16 cellular contexts compared by ENCODE assay signal in the genomic region with DNA sequence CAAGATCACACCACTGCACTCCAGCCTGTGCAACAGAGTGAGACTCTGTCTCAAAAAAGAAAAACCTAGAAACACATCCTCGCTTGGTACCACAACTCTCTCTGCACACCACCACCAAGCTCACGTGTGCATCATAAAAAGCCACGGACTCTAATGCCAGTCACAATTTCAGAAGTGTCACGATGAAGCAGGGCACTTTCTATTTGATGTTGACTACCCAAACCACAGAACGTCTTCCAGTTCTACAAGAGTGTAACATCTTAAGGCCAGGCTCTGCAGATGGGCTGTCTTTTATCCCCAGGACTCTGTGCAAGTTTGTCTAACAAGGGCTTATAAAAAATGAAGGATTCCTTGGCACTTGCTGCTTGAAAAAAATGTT. TPM values are rescaled to one million over a fixed set of nuclear protein-coding genes. Genes with fewer than 3 reads are reported as not detected.
DNase-seq lines count a peak whose midpoint lies in the region; ATAC-seq and TF ChIP-seq lines count a peak whose summit lies in the region.
"Had no signal": no experiment of that assay in that cellular context is flagged by ENCODE, and none has a peak within 500 bp of the region (broad histone marks: within the 10 kb centered on the region; RNA-seq: fewer than 3 reads in every experiment).

No MANE protein-coding gene starts in this region.

- H3K9me3 Mint-ChIP-seq in MCF 10A (ENCODE audit: unreplicated experiment) (no peaks in the 10 kb centered on the region), WTC11 (peaks cover 6% of the 10 kb centered on the region; the same call in 1 of the 2 replicates)
- H3K9me3 Mint-ChIP-seq: activated naive CD4-positive, alpha-beta T cell treated with anti-CD3 and anti-CD28 coated beads, Interleukin-2, amount 10 ng/mL, durations not matched to agents 7 days and 5 days; immature natural killer cell had no signal

- no peak for TF ChIP-seq CTCF in MCF 10A (IDR thresholded peaks at IDR 0.05; ENCODE audit: unreplicated experiment)
- TF ChIP-seq CTCF in breast epithelium (IDR thresholded peaks at IDR 0.05): no peak
- no peak for TF ChIP-seq CTCF in WTC11 (IDR thresholded peaks at IDR 0.05)
- TF ChIP-seq CTCF in transverse colon (IDR thresholded peaks at IDR 0.05): no peak

- DNase-seq in MCF 10A (ENCODE audit: unreplicated experiment): no peak
- no peak for DNase-seq in breast epithelium (ENCODE audit: low spot score in 2 of 2)
- DNase-seq in WTC11 (ENCODE audit: low spot score): no peak
- no peak for DNase-seq in mesendoderm
- DNase-seq in transverse colon: no peak
- no peak for DNase-seq in DMS153 treated with DMSO at 0.1 percent for 48 hours (lab: John Stamatoyannopoulos, UW; ENCODE audit: unreplicated experiment)
- DNase-seq in NCI-H510A (lab: John Stamatoyannopoulos, UW): no peak
- DNase-seq in GDM1 (lab: John Stamatoyannopoulos, UW): no peak
- DNase-seq: activated naive CD4-positive, alpha-beta T cell treated with anti-CD3 and anti-CD28 coated beads, Interleukin-2, amount 10 ng/mL, durations not matched to agents 7 days and 5 days; caudate nucleus; foreskin melanocyte; immature natural killer cell; occipital lobe; substantia nigra had no signal

- peak overlapping the region; percentile 32 for H2BK120ac ChIP-seq in mesendoderm (ENCODE audit: low read depth, low read length)

- TF ChIP-seq POLR2A in breast epithelium (IDR thresholded peaks at IDR 0.05): no peak
- TF ChIP-seq POLR2A in transverse colon (IDR thresholded peaks at IDR 0.05): no peak

- TF ChIP-seq EP300 in transverse colon (IDR thresholded peaks at IDR 0.05; ENCODE audit: low read depth): no peak

- H3K79me2 ChIP-seq in mesendoderm (ENCODE audit: control insufficient read depth, insufficient read depth, low read length): no peaks in the 10 kb centered on the region

- no peak overlapping the region for H2AK5ac ChIP-seq in mesendoderm (ENCODE audit: low read length)

- H3K36me3 ChIP-seq in breast epithelium: no peaks in the 10 kb centered on the region
- H3K36me3 ChIP-seq in mesendoderm (ENCODE audit: control insufficient read depth, insufficient read depth, low read length): peaks cover 12% of the 10 kb centered on the region
- H3K36me3 ChIP-seq in transverse colon: no peaks in the 10 kb centered on the region

- H3K27me3 ChIP-seq in breast epithelium: no peaks in the 10 kb centered on the region
- no peaks in the 10 kb centered on the region for H3K27me3 ChIP-seq in mesendoderm (ENCODE audit: insufficient read depth, low read length, poor library complexity)
- H3K27me3 ChIP-seq in transverse colon: peaks cover 10% of the 10 kb centered on the region

- H3K4me2 ChIP-seq in mesendoderm (ENCODE audit: low read length): no peak overlapping the region

- no peak overlapping the region for H2BK15ac ChIP-seq in mesendoderm (replicated peaks; ENCODE audit: low read depth)

- CTCF ChIA-PET in MCF 10A (lab: Yijun Ruan, JAX) (interaction anchor here (0.6 to 11.3 kb wide), 7 partner anchors 11 to 139 kb away, joined by 3 to 167 read pairs (median 30); partner anchors contain the start of gene MAPK9), WTC11 (lab: Charles Lee) (interaction anchor here (2.5 to 3.5 kb wide), 3 partner anchors 12 to 37 kb away, joined by 18 to 53 read pairs (median 36); no protein-coding TSS in a partner anchor)

- no peak overlapping the region for H3K4ac ChIP-seq in mesendoderm (ENCODE audit: low read depth, low read length)

- peaks cover 34% of the 10 kb centered on the region for H3K4me1 Mint-ChIP-seq in MCF 10A (ENCODE audit: insufficient read depth, unreplicated experiment)
- peaks cover 46% of the 10 kb centered on the region for H3K4me1 Mint-ChIP-seq in WTC11
- H3K4me1 Mint-ChIP-seq: activated naive CD4-positive, alpha-beta T cell treated with anti-CD3 and anti-CD28 coated beads, Interleukin-2, amount 10 ng/mL, durations not matched to agents 7 days and 5 days; immature natural killer cell had no signal

- H3K36me3 Mint-ChIP-seq in MCF 10A (ENCODE audit: insufficient read depth, unreplicated experiment) (peaks cover 10% of the 10 kb centered on the region), WTC11 (peaks cover 86% of the 10 kb centered on the region)
- H3K36me3 Mint-ChIP-seq: activated naive CD4-positive, alpha-beta T cell treated with anti-CD3 and anti-CD28 coated beads, Interleukin-2, amount 10 ng/mL, durations not matched to agents 7 days and 5 days; immature natural killer cell had no signal

- peak overlapping the region; percentile 17 for H3K56ac ChIP-seq in mesendoderm (ENCODE audit: low read length)

- H3K18ac ChIP-seq in mesendoderm (ENCODE audit: low read length): no peak overlapping the region

- H3K23ac ChIP-seq in mesendoderm (ENCODE audit: low read length): no peak overlapping the region

- H3K4me1 ChIP-seq in breast epithelium: no peaks in the 10 kb centered on the region
- peaks cover 12% of the 10 kb centered on the region for H3K4me1 ChIP-seq in mesendoderm (ENCODE audit: control insufficient read depth, low read depth, low read length)
- H3K4me1 ChIP-seq in transverse colon: no peaks in the 10 kb centered on the region

- intact Hi-C loops in MCF 10A (cut with micrococcal nuclease): loop anchor here (1.0 kb wide), 2 partner anchors 23 to 137 kb away; partner anchors contain the start of gene GFPT2
- intact Hi-C loops in breast epithelium (cut with DNase I; ENCODE audit: low total_unique reads): no loop called here
- intact Hi-C loops in transverse colon (cut with DNase I; ENCODE audit: low total_unique reads): no loop called here

- TSS peak; percentile 78 for BruUV-seq in MCF 10A (replicated peaks; lab: Mats Ljungman, UMichigan)

- no peak overlapping the region for H3K4me3 ChIP-seq in breast epithelium
- H3K4me3 ChIP-seq in mesendoderm (ENCODE audit: low read length): no peak overlapping the region
- H3K4me3 ChIP-seq in transverse colon: no peak overlapping the region

- POLR2A ChIA-PET in MCF 10A (lab: Yijun Ruan, JAX): interaction anchor here (0.7 to 2.2 kb wide), 11 partner anchors 8 to 417 kb away, joined by 3 to 15 read pairs (median 6); no protein-coding TSS in a partner anchor
- POLR2A ChIA-PET in WTC11 (lab: Charles Lee): no interaction called here

- H3K27me3 Mint-ChIP-seq in MCF 10A (ENCODE audit: insufficient read depth, unreplicated experiment) (no peaks in the 10 kb centered on the region), WTC11 (ENCODE audit: low read depth) (no peaks in the 10 kb centered on the region)

- WGBS in mesendoderm (ENCODE audit: extremely low coverage, insufficient coverage, low lambda C conversion rate): no CpG with 5 or more reads among the region's 5 CpGs
- WGBS in transverse colon (ENCODE audit: low coverage in 1 of 2), 2 donors: 54 to 76% methylated on average over 5 of the region's 5 CpGs

- no peak overlapping the region for H3K9ac ChIP-seq in mesendoderm (ENCODE audit: low read length)

- H4K5ac ChIP-seq in mesendoderm (ENCODE audit: low read length): no peak overlapping the region

- H2BK5ac ChIP-seq in mesendoderm (ENCODE audit: low read length): no peak overlapping the region

- peaks cover 2% of the 10 kb centered on the region for H3K79me1 ChIP-seq in mesendoderm (ENCODE audit: low read length)

- in situ Hi-C loops in transverse colon (cut with MboI; ENCODE audit: low pct_ligation_motif_present in 1 of 4, low pct_unique_long_range_greater_than_20kb in 1 of 4, low sequenced_read_pairs in 3 of 4): no loop called here

- no peak overlapping the region for H4K8ac ChIP-seq in mesendoderm (ENCODE audit: low read depth, low read length)

- H3K27ac Mint-ChIP-seq in MCF 10A (ENCODE audit: low read depth, unreplicated experiment) (peak overlapping the region; percentile 3), WTC11 (peak overlapping the region; percentile 98)
- H3K27ac Mint-ChIP-seq: activated naive CD4-positive, alpha-beta T cell treated with anti-CD3 and anti-CD28 coated beads, Interleukin-2, amount 10 ng/mL, durations not matched to agents 7 days and 5 days; immature natural killer cell had no signal

- H3K4me3 Mint-ChIP-seq in MCF 10A (ENCODE audit: unreplicated experiment) (peak overlapping the region; percentile 46), WTC11 (no peak overlapping the region)
- H3K4me3 Mint-ChIP-seq: activated naive CD4-positive, alpha-beta T cell treated with anti-CD3 and anti-CD28 coated beads, Interleukin-2, amount 10 ng/mL, durations not matched to agents 7 days and 5 days; immature natural killer cell had no signal

- H3K27ac ChIP-seq in breast epithelium (peak overlapping the region in 1 of 2 donors; percentile 71), mesendoderm (ENCODE audit: low read depth, low read length) (peak overlapping the region; percentile 99), transverse colon (peak overlapping the region in 3 of 4 donors; percentile 8 to 50 (median 13))

- H3K9me3 ChIP-seq in breast epithelium (no peaks in the 10 kb centered on the region), transverse colon (no peaks in the 10 kb centered on the region)

- no peak for ATAC-seq in WTC11
- ATAC-seq: Panc1 had no signal

TF ChIP-seq in WTC11, 78 proteins besides CTCF, POLR2A, EP300 and RAD21:
- TF ChIP-seq, protein P1, sequence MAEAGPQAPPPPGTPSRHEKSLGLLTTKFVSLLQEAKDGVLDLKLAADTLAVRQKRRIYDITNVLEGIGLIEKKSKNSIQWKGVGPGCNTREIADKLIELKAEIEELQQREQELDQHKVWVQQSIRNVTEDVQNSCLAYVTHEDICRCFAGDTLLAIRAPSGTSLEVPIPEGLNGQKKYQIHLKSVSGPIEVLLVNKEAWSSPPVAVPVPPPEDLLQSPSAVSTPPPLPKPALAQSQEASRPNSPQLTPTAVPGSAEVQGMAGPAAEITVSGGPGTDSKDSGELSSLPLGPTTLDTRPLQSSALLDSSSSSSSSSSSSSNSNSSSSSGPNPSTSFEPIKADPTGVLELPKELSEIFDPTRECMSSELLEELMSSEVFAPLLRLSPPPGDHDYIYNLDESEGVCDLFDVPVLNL (CRISPR knock-in tag; IDR thresholded peaks at IDR 0.05; ENCODE audit: borderline replicate concordance, low read depth): no peak
TF ChIP-seq in WTC11: peak in this region for 0.

RNA-seq across cellular contexts. Expression of gene GFPT2, which starts 22.9 kb away (rescaled TPM):
- total RNA-seq in MCF 10A (2022) (8.2 and 15.7 TPM in 2 replicates), breast epithelium (10 to 100 TPM; 27.2 to 60.0 (median 52.5) TPM), WTC11 (2021) (124 to 138 TPM (median 136 TPM) in 3 replicates), transverse colon (10 to 100 TPM in 2 of 4 donors, 1 to 10 TPM in 2; 5.9 to 47.4 (median 11.2) TPM)
- polyA plus RNA-seq in mesendoderm (2013, experiment 1 of 2): 41.2 TPM
- polyA plus RNA-seq in mesendoderm (2013, experiment 2 of 2): 42.6 TPM
- total RNA-seq: T-helper 1 cell treated with Interleukin-12 subunit alpha and Interleukin-12 subunit beta and Interleukin-4 antibody, amounts not matched to agents 30 ng/mL and 1 ng/mL, for 36 hours had no signal
- polyA plus RNA-seq: immature natural killer cell had no signal

RNA-seq across cellular contexts. Expression of gene MAPK9, which starts 38.4 kb away (rescaled TPM):
- 64.0 and 70.8 TPM in 2 replicates for total RNA-seq in MCF 10A (2022)
- total RNA-seq in breast epithelium: 10 to 100 TPM; 31.2 to 37.9 (median 34.7) TPM
- total RNA-seq in WTC11 (2021): 42.4 to 42.9 TPM (median 42.9 TPM) in 3 replicates
- 28.2 TPM for polyA plus RNA-seq in mesendoderm (2013, experiment 1 of 2)
- 28.4 TPM for polyA plus RNA-seq in mesendoderm (2013, experiment 2 of 2)
- 10 to 100 TPM; 25.5 to 42.3 (median 36.5) TPM for total RNA-seq in transverse colon
